Comparison of ENCODE assay signal across 14 cellular contexts in genomic region chr1:171754381-171754705, GRCh38. TPM values are rescaled to one million over a fixed set of nuclear protein-coding genes. Genes with fewer than 3 reads are reported as not detected.
A peak's percentile ranks its signal among the peaks of the same experiment; 100 is the strongest.
DNase-seq lines count a peak whose midpoint lies in the region; ATAC-seq and TF ChIP-seq lines count a peak whose summit lies in the region.
"Had no signal": no experiment of that assay in that cellular context is flagged by ENCODE, and none has a peak within 500 bp of the region (broad histone marks: within the 10 kb centered on the region; RNA-seq: fewer than 3 reads in every experiment).

No MANE protein-coding gene starts in this region.

- H3K4me2 ChIP-seq in neural progenitor cell = no peak overlapping the region

- peak; percentile 50; the same call in 2 of the 3 replicates for ATAC-seq in RWPE2 (ENCODE audit: low read depth)
- ATAC-seq in esophagus mucosa = peak; percentile 79
- ATAC-seq in HG03432 (IDR thresholded peaks at IDR 0.05; ENCODE audit: unreplicated experiment) = no peak
- no peak for ATAC-seq in HG02759 (IDR thresholded peaks at IDR 0.05; ENCODE audit: unreplicated experiment)
- ATAC-seq in GM18505 (IDR thresholded peaks at IDR 0.05; ENCODE audit: unreplicated experiment) = no peak
- ATAC-seq: naive thymus-derived CD4-positive, alpha-beta T cell had no signal

- peaks cover 4% of the 10 kb centered on the region for H3K9me3 Mint-ChIP-seq in neural progenitor cell
- H3K9me3 Mint-ChIP-seq: activated naive CD4-positive, alpha-beta T cell treated with anti-CD3 and anti-CD28 coated beads, Interleukin-2, amount 50 U/mL, for 24 hours had no signal

- H3K27me3 Mint-ChIP-seq in neural progenitor cell (ENCODE audit: insufficient read depth, low read depth) = peaks cover 2% of the 10 kb centered on the region

- H3K36me3 ChIP-seq in RWPE2 (ENCODE audit: low read depth) = no peaks in the 10 kb centered on the region
- no peaks in the 10 kb centered on the region for H3K36me3 ChIP-seq in neural progenitor cell
- H3K36me3 ChIP-seq: vagina had no signal

- DNase-seq in GM04503 (ENCODE audit: low read depth) = peak; percentile 82
- no peak for DNase-seq in RWPE2 (ENCODE audit: low spot score)
- DNase-seq in neural progenitor cell (ENCODE audit: low spot score) = no peak
- no peak for DNase-seq in NOMO-1 treated with dmso at 0.1 percent for 144 hours (lab: John Stamatoyannopoulos, UW; ENCODE audit: unreplicated experiment)
- DNase-seq: activated CD4-positive, alpha-beta T cell treated with anti-CD3 and anti-CD28 coated beads, Interleukin-2, amount 50 U/mL, for 48 hours; naive thymus-derived CD4-positive, alpha-beta T cell; NCI-H774; SW 1271 had no signal

- TF ChIP-seq POLR2A in GM18505 (IDR thresholded peaks at IDR 0.05; ENCODE audit: borderline replicate concordance, extremely low read depth, insufficient read depth, insufficient read length) = no peak

- H3K36me3 Mint-ChIP-seq in neural progenitor cell = no peaks in the 10 kb centered on the region
- H3K36me3 Mint-ChIP-seq: activated naive CD4-positive, alpha-beta T cell treated with anti-CD3 and anti-CD28 coated beads, Interleukin-2, amount 50 U/mL, for 24 hours had no signal

- H4K20me1 ChIP-seq in neural progenitor cell (ENCODE audit: low read depth) = no peaks in the 10 kb centered on the region

- H3K4me1 ChIP-seq in RWPE2 (ENCODE audit: insufficient read depth, poor library complexity, severe bottlenecking) (peaks cover 8% of the 10 kb centered on the region), neural progenitor cell (no peaks in the 10 kb centered on the region)
- H3K4me1 ChIP-seq: vagina had no signal

- no peaks in the 10 kb centered on the region for H3K4me1 Mint-ChIP-seq in neural progenitor cell
- H3K4me1 Mint-ChIP-seq: activated naive CD4-positive, alpha-beta T cell treated with anti-CD3 and anti-CD28 coated beads, Interleukin-2, amount 50 U/mL, for 24 hours had no signal

- H3K27me3 ChIP-seq in RWPE2 (ENCODE audit: insufficient read depth, poor library complexity, severe bottlenecking) = no peaks in the 10 kb centered on the region
- H3K27me3 ChIP-seq in neural progenitor cell = no peaks in the 10 kb centered on the region
- H3K27me3 ChIP-seq: vagina had no signal

- no peak overlapping the region for H3K4me3 Mint-ChIP-seq in neural progenitor cell
- H3K4me3 Mint-ChIP-seq: activated naive CD4-positive, alpha-beta T cell treated with anti-CD3 and anti-CD28 coated beads, Interleukin-2, amount 50 U/mL, for 24 hours; naive thymus-derived CD4-positive, alpha-beta T cell had no signal

- H3K9ac ChIP-seq in neural progenitor cell = no peak overlapping the region

- no peaks in the 10 kb centered on the region for H3F3A ChIP-seq in neural progenitor cell (ENCODE audit: low read depth)

- H3K9me3 ChIP-seq in RWPE2 (ENCODE audit: severe bottlenecking) = no peaks in the 10 kb centered on the region
- H3K9me3 ChIP-seq in neural progenitor cell (ENCODE audit: low read depth) = no peaks in the 10 kb centered on the region
- H3K9me3 ChIP-seq: vagina had no signal

- no peak for TF ChIP-seq CTCF in RWPE2 (IDR thresholded peaks at IDR 0.05; ENCODE audit: poor library complexity, severe bottlenecking)
- TF ChIP-seq CTCF in neural progenitor cell (IDR thresholded peaks at IDR 0.05) = no peak

- peak overlapping the region; percentile 43 for H3K27ac Mint-ChIP-seq in neural progenitor cell
- H3K27ac Mint-ChIP-seq: activated naive CD4-positive, alpha-beta T cell treated with anti-CD3 and anti-CD28 coated beads, Interleukin-2, amount 50 U/mL, for 24 hours; naive thymus-derived CD4-positive, alpha-beta T cell had no signal

- H2AFZ ChIP-seq in neural progenitor cell (replicated peaks) = peak overlapping the region; percentile 54

- H3K79me2 ChIP-seq in neural progenitor cell (ENCODE audit: low read depth) = no peaks in the 10 kb centered on the region

- H3K4me3 ChIP-seq in RWPE2 (ENCODE audit: severe bottlenecking) = no peak overlapping the region
- H3K4me3 ChIP-seq in neural progenitor cell = no peak overlapping the region
- H3K4me3 ChIP-seq: vagina had no signal

- no peak overlapping the region for H3K27ac ChIP-seq in RWPE2 (ENCODE audit: poor library complexity, severe bottlenecking)
- H3K27ac ChIP-seq in neural progenitor cell = no peak overlapping the region
- H3K27ac ChIP-seq: vagina had no signal

RNA-seq across cellular contexts. Expression of gene VAMP4, which starts 12.5 kb away (rescaled TPM):
- total RNA-seq in esophagus mucosa (8.6 TPM), neural progenitor cell (ENCODE audit: low replicate concordance) (11.3 and 16.2 TPM in 2 replicates)

RNA-seq across cellular contexts. Expression of gene METTL13, which starts 27.1 kb away (rescaled TPM):
- total RNA-seq in esophagus mucosa = 15.4 TPM
- 19.5 and 26.3 TPM in 2 replicates for total RNA-seq in neural progenitor cell (ENCODE audit: low replicate concordance)

Comparison
In these comparisons a context has a peak if more than half of its experiments do, and no peak if none do; other contexts are left out.
1. ATAC-seq: peak in RWPE2 (single experiment) and esophagus mucosa (single experiment); none in HG03432 (single experiment), HG02759 (single experiment) and GM18505 (single experiment).